ENCODE assay signal across 8 cellular contexts in the genomic region with DNA sequence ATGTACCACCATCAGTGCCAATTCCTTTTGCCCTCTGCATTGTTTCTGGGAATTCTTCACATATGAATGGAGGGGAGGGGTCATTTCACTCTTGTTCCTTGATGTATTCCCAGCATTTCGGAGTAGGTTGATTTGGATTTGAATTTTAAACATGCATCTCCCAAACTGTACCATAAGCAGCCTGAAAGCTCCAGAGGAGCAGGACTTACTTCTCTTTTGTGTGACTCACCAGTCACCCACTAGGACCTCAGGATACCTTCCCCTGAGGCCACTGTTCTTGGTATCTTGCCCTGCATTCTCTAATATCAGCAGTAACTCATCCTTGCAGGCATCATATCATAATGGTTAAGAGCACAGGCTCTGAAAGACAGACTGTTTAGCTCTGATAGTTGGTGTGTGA. TPM values are rescaled to one million over a fixed set of nuclear protein-coding genes. Genes with fewer than 3 reads are reported as not detected.
A peak's percentile ranks its signal among the peaks of the same experiment; 100 is the strongest.
DNase-seq lines count a peak whose midpoint lies in the region; ATAC-seq and TF ChIP-seq lines count a peak whose summit lies in the region.

No MANE protein-coding gene starts in this region.

- H3K4me3 ChIP-seq in A673 (ENCODE audit: low read depth, low read length, poor library complexity, severe bottlenecking) (peak overlapping the region; percentile 88), HUES6 (ENCODE audit: low read depth, low read length) (peak overlapping the region; percentile 96), mononuclear cell (ENCODE audit: low read length) (peak overlapping the region; percentile 73)

- peaks cover 18% of the 10 kb centered on the region for H3K4me1 ChIP-seq in A673 (ENCODE audit: insufficient read depth, low read length, poor library complexity, severe bottlenecking)
- peaks cover 5% of the 10 kb centered on the region for H3K4me1 ChIP-seq in HUES6 (ENCODE audit: control insufficient read depth, insufficient read depth, low read length)
- peaks cover 20% of the 10 kb centered on the region for H3K4me1 ChIP-seq in mononuclear cell (ENCODE audit: insufficient read depth, low read length)

- POLR2A ChIA-PET in A673 (lab: Charles Lee; ENCODE audit: low non-redundant PET): no interaction called here

- ATAC-seq in GM19023 (IDR thresholded peaks at IDR 0.05; ENCODE audit: unreplicated experiment) (no peak), HG02973 (IDR thresholded peaks at IDR 0.05; ENCODE audit: unreplicated experiment) (no peak)

- no peaks in the 10 kb centered on the region for H3K9me3 ChIP-seq in A673 (ENCODE audit: low read depth, low read length, poor library complexity, severe bottlenecking)
- H3K9me3 ChIP-seq in HUES6 (ENCODE audit: control insufficient read depth, insufficient read depth, low read depth, low read length): no peaks in the 10 kb centered on the region
- H3K9me3 ChIP-seq in mononuclear cell (ENCODE audit: low read depth, low read length): no peaks in the 10 kb centered on the region

- TF ChIP-seq CTCF in A673 (conservative IDR thresholded peaks at IDR 0.05; ENCODE audit: low read depth, low read length) (no peak), brain (conservative IDR thresholded peaks at IDR 0.05) (no peak)

- DNase-seq in A673 (ENCODE audit: low spot score): no peak
- no peak for DNase-seq in NCI-H2227 (lab: John Stamatoyannopoulos, UW; ENCODE audit: unreplicated experiment)
- DNase-seq in putamen (ENCODE audit: low spot score): no peak

- no TSS peak for BruUV-seq in A673 (replicated peaks; lab: Mats Ljungman, UMichigan)

- no peaks in the 10 kb centered on the region for H3K27me3 ChIP-seq in A673 (replicated peaks; ENCODE audit: insufficient read depth, low read depth, low read length, poor library complexity)
- H3K27me3 ChIP-seq in HUES6 (ENCODE audit: control insufficient read depth, insufficient read depth, low read length): no peaks in the 10 kb centered on the region
- no peaks in the 10 kb centered on the region for H3K27me3 ChIP-seq in mononuclear cell (ENCODE audit: insufficient read depth, low read length)

- H3K4me3 Mint-ChIP-seq in brain: peak overlapping the region; percentile 96 to 100 (median 98)

- CTCF ChIA-PET in A673 (lab: Charles Lee): no interaction called here

- H3K27ac ChIP-seq in A673 (ENCODE audit: low read depth, low read length, poor library complexity, severe bottlenecking): peak overlapping the region; percentile 84
- H3K27ac ChIP-seq in HUES6 (ENCODE audit: low read depth, low read length): peak overlapping the region; percentile 81; the same call in 1 of the 2 replicates

- H3K36me3 ChIP-seq in A673 (ENCODE audit: insufficient read depth, low read length, poor library complexity, severe bottlenecking) (peaks cover 8% of the 10 kb centered on the region), HUES6 (ENCODE audit: control insufficient read depth, insufficient read depth, low read length) (peaks cover 29% of the 10 kb centered on the region)

- H3K9ac ChIP-seq in HUES6 (ENCODE audit: low read length): peak overlapping the region; percentile 93

- H3K27me3 Mint-ChIP-seq in brain: peaks cover 8% of the 10 kb centered on the region

- H3K36me3 Mint-ChIP-seq in brain: peaks cover 38% of the 10 kb centered on the region

- peak overlapping the region in 4 of 5 experiments; percentile 98 to 100 (median 100) for H3K27ac Mint-ChIP-seq in brain

- no peaks in the 10 kb centered on the region for H3K9me3 Mint-ChIP-seq in brain

- peaks cover 54% of the 10 kb centered on the region for H3K4me1 Mint-ChIP-seq in brain

- intact Hi-C loops in A673 (cut with micrococcal nuclease; ENCODE audit: unreplicated experiment): no loop called here

RNA-seq across cellular contexts. Expression of gene MRPL2, which starts 0.7 kb away (rescaled TPM):
- total RNA-seq in A673 (2021) (95.8 and 127 TPM in 2 replicates), mononuclear cell (5.7 TPM)
- polyA plus RNA-seq in brain (ENCODE audit: insufficient read depth, low read depth, low replicate concordance): 123 TPM

RNA-seq across cellular contexts. Expression of gene KLC4, which starts 0.9 kb away (rescaled TPM):
- total RNA-seq in A673 (2021) (21.3 and 35.6 TPM in 2 replicates), mononuclear cell (9.6 TPM)
- 81.2 TPM for polyA plus RNA-seq in brain (ENCODE audit: insufficient read depth, low read depth, low replicate concordance)

RNA-seq across cellular contexts. Expression of gene CUL7, which starts 4.9 kb away (rescaled TPM):
- total RNA-seq in A673 (2021) (29.4 and 30.7 TPM in 2 replicates), mononuclear cell (2.7 TPM)
- polyA plus RNA-seq in brain (ENCODE audit: insufficient read depth, low read depth, low replicate concordance): 35.6 TPM

RNA-seq across cellular contexts. Expression of gene PTK7, which starts 17.6 kb away (rescaled TPM):
- total RNA-seq in A673 (2021): 84.5 and 95.8 TPM in 2 replicates
- polyA plus RNA-seq in brain (ENCODE audit: insufficient read depth, low read depth, low replicate concordance): 109 TPM
- 1.8 TPM for total RNA-seq in mononuclear cell

RNA-seq across cellular contexts. Expression of gene RRP36, which starts 37.1 kb away (rescaled TPM):
- total RNA-seq in A673 (2021) (104 and 115 TPM in 2 replicates), mononuclear cell (31.1 TPM)
- polyA plus RNA-seq in brain (ENCODE audit: insufficient read depth, low read depth, low replicate concordance): 58.7 TPM

Comparison
In these comparisons a context has a peak if more than half of its experiments do, and no peak if none do; other contexts are left out.
1. RNA of gene MRPL2, which starts 0.7 kb away (total RNA-seq): 95.8 to 127 TPM in A673; 5.7 TPM in mononuclear cell (single experiment); every median in the first group is over 10 times any median in the second.
2. Peak in every context shown above with its lines, with median percentiles within 50 percentile points of each other: H3K4me3 ChIP-seq.